8 cellular contexts compared by ENCODE assay signal in the genomic region with DNA sequence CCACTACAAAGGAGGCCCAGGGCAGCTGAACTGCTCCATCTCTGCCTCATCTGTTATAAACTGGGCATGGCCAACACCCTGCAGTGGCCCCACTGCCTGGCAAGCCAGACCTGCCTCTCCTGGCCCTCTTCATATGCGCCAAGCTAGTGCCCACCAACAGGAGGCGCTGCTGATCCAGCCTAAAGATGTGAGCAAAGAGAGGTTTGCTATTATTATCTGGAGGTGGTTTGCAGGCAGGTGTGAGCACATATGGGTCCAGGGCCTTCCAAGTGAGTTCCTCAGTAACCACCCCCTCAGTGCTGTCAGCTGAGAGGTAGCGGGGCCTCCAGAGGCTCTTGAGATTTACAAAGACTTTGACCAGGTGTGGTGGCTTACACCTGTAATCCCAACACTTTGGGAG.
DNase-seq lines count a peak whose midpoint lies in the region; ATAC-seq and TF ChIP-seq lines count a peak whose summit lies in the region.
"Had no signal": no experiment of that assay in that cellular context is flagged by ENCODE, and none has a peak within 500 bp of the region (broad histone marks: within the 10 kb centered on the region; RNA-seq: fewer than 3 reads in every experiment).

No MANE protein-coding gene starts in this region.

- no peaks in the 10 kb centered on the region for H3K9me3 ChIP-seq in H9 (ENCODE audit: control insufficient read depth, low read depth, low read length)
- H3K9me3 ChIP-seq in mammary epithelial cell (replicated peaks; ENCODE audit: insufficient read depth, low read length): no peaks in the 10 kb centered on the region
- no peaks in the 10 kb centered on the region for H3K9me3 ChIP-seq in psoas muscle

- no peak overlapping the region for H3K4ac ChIP-seq in H9 (ENCODE audit: low read depth, low read length)

- H3K4me2 ChIP-seq in H9 (ENCODE audit: insufficient read depth, insufficient read length, low read length) (no peak overlapping the region), mammary epithelial cell (ENCODE audit: insufficient read depth, low read depth, low read length) (no peak overlapping the region)

- H3K56ac ChIP-seq in H9 (ENCODE audit: insufficient read length, low read depth, low read length): no peak overlapping the region

- H3K4me3 ChIP-seq in mammary epithelial cell (replicated peaks in 1 of 3; ENCODE audit: insufficient read depth in 1 of 3, low read depth in 2 of 3, low read length in 3 of 3) (no peak overlapping the region), psoas muscle (no peak overlapping the region)

- peaks cover 1% of the 10 kb centered on the region; the same call in 1 of the 2 replicates for H3K27me3 Mint-ChIP-seq in H9 (ENCODE audit: low read depth)

- H3K4me3 Mint-ChIP-seq in H9: no peak overlapping the region

- H3K27ac Mint-ChIP-seq in H9: no peak overlapping the region

- no peak overlapping the region for H2BK20ac ChIP-seq in H9 (ENCODE audit: low read depth, low read length, poor library complexity, severe bottlenecking)

- intact Hi-C loops in mammary epithelial cell (cut with micrococcal nuclease) (no loop called here), psoas muscle (cut with DNase I) (loop anchor here in 1 of 2 donors (10.0 kb wide), 1 partner anchor 109 kb away; no protein-coding TSS in a partner anchor)

- in situ Hi-C loops in mammary epithelial cell (cut with MboI; ENCODE audit: low sequenced_read_pairs in 2 of 2): no loop called here

- no peak overlapping the region for H3K23ac ChIP-seq in H9 (ENCODE audit: insufficient read length, low read depth, low read length)

- H3K4me1 Mint-ChIP-seq in H9: peaks cover 15 to 16% of the 10 kb centered on the region in 2 experiments

- no peak overlapping the region for H4K5ac ChIP-seq in H9 (ENCODE audit: insufficient read length, low read depth, low read length)

- no peak overlapping the region for H3K18ac ChIP-seq in H9 (ENCODE audit: insufficient read length, low read depth, low read length)

- WGBS in H9 (ENCODE audit: extremely low coverage, insufficient read length, low lambda C conversion rate): no CpG with 5 or more reads among the region's 3 CpGs
- 92% methylated on average over 3 of the region's 3 CpGs for WGBS in mammary epithelial cell (ENCODE audit: low coverage, missing lambda C conversion rate)
- WGBS in psoas muscle, 3 donors: 92 to 98% (median 97%) methylated on average over 3 of the region's 3 CpGs

- H4K91ac ChIP-seq in H9 (ENCODE audit: insufficient read length, low read depth, low read length): no peak overlapping the region

- no peak overlapping the region for H2BK12ac ChIP-seq in H9 (ENCODE audit: insufficient read length, low read depth, low read length)

- H3K9me3 Mint-ChIP-seq in H9: no peaks in the 10 kb centered on the region; a peak in 1 of 5 replicates

- H2AK5ac ChIP-seq in H9 (ENCODE audit: insufficient read length, low read length): no peak overlapping the region

- H4K20me1 ChIP-seq in H9 (ENCODE audit: control insufficient read depth, insufficient read depth, insufficient read length) (no peaks in the 10 kb centered on the region), mammary epithelial cell (ENCODE audit: insufficient read depth, low read length) (no peaks in the 10 kb centered on the region)

- H2BK120ac ChIP-seq in H9 (ENCODE audit: low read depth, low read length, poor library complexity, severe bottlenecking): no peak overlapping the region

- H2BK15ac ChIP-seq in H9 (ENCODE audit: low read depth, low read length): no peak overlapping the region

- no TSS peak for BruUV-seq in mammary epithelial cell (replicated peaks; lab: Mats Ljungman, UMichigan)

- H3K36me3 ChIP-seq in mammary epithelial cell (ENCODE audit: insufficient read depth, low read length): no peaks in the 10 kb centered on the region
- no peaks in the 10 kb centered on the region for H3K36me3 ChIP-seq in psoas muscle (ENCODE audit: insufficient read depth in 1 of 2, low read depth in 1 of 2)

- no peak overlapping the region for H3T11ph ChIP-seq in H9 (ENCODE audit: low read length)

- H3K23me2 ChIP-seq in H9 (ENCODE audit: insufficient read length, low read depth, low read length, poor library complexity, severe bottlenecking): no peaks in the 10 kb centered on the region

- no peak overlapping the region for H3K9ac ChIP-seq in H9 (ENCODE audit: extremely low read depth, insufficient read length, low read length)
- H3K9ac ChIP-seq in mammary epithelial cell (ENCODE audit: insufficient read depth, low read length): no peak overlapping the region

- H3K4me1 ChIP-seq in H9 (ENCODE audit: insufficient read depth, low read length): no peaks in the 10 kb centered on the region
- peaks cover 6% of the 10 kb centered on the region for H3K4me1 ChIP-seq in mammary epithelial cell (ENCODE audit: insufficient read depth, low read length)
- H3K4me1 ChIP-seq in psoas muscle: peaks cover 4% of the 10 kb centered on the region

- dilution Hi-C loops in mammary epithelial cell (cut with HindIII; ENCODE audit: low sequenced_read_pairs): no loop called here

- no peaks in the 10 kb centered on the region for H3K79me2 ChIP-seq in H9 (ENCODE audit: insufficient read depth, low read length)
- H3K79me2 ChIP-seq in mammary epithelial cell (ENCODE audit: insufficient read depth, low read length): no peaks in the 10 kb centered on the region

- no peak overlapping the region for H2AFZ ChIP-seq in H9 (ENCODE audit: low read length)
- no peak overlapping the region for H2AFZ ChIP-seq in mammary epithelial cell (ENCODE audit: low read depth, low read length)

- H3K27ac ChIP-seq in H9 (ENCODE audit: insufficient read length, low read depth, low read length): no peak overlapping the region
- no peak overlapping the region for H3K27ac ChIP-seq in mammary epithelial cell (ENCODE audit: insufficient read depth, low read depth, low read length)
- no peak overlapping the region for H3K27ac ChIP-seq in psoas muscle
- H3K27ac ChIP-seq: VCaP had no signal

- TF ChIP-seq CTCF in H9 (conservative IDR thresholded peaks at IDR 0.05) (peak; percentile 85), mammary epithelial cell (conservative IDR thresholded peaks at IDR 0.05 in 1 of 2, IDR thresholded peaks at IDR 0.05 in 1 of 2; ENCODE audit: extremely low read depth in 1 of 2, insufficient read depth in 1 of 2, low read depth in 1 of 2, low read length in 2 of 2) (peak; percentile 39 to 43), psoas muscle (IDR thresholded peaks at IDR 0.05) (peak; percentile 22)

- DNase-seq in H9: peak; percentile 72
- DNase-seq in UCSD-AML1 (lab: John Stamatoyannopoulos, UW; ENCODE audit: unreplicated experiment): peak; percentile 48
- no peak for DNase-seq in mammary epithelial cell
- DNase-seq in psoas muscle: no peak
- DNase-seq in cortex of kidney (lab: John Stamatoyannopoulos, UW): no peak
- no peak for DNase-seq in NCI-H345 treated with DMSO at 0.1 percent for 48 hours (lab: John Stamatoyannopoulos, UW; ENCODE audit: unreplicated experiment)

- H3K79me1 ChIP-seq in H9 (ENCODE audit: insufficient read depth, low read depth, low read length, poor library complexity, severe bottlenecking): no peaks in the 10 kb centered on the region

- ATAC-seq in psoas muscle (no peak), HG02763 (IDR thresholded peaks at IDR 0.05; ENCODE audit: unreplicated experiment) (no peak)

- no peaks in the 10 kb centered on the region; a peak in 1 of 7 replicates for H3K36me3 Mint-ChIP-seq in H9 (ENCODE audit: insufficient read depth in 1 of 3, low read depth in 3 of 3)

- H3K27me3 ChIP-seq in H9 (ENCODE audit: insufficient read depth, low read length) (no peaks in the 10 kb centered on the region), mammary epithelial cell (ENCODE audit: insufficient read depth, low read length) (no peaks in the 10 kb centered on the region), psoas muscle (ENCODE audit: insufficient read depth in 3 of 3, low read length in 2 of 3) (no peaks in the 10 kb centered on the region)

- no peak overlapping the region for H3K14ac ChIP-seq in H9 (ENCODE audit: insufficient read depth, low read length)

- H4K8ac ChIP-seq in H9 (replicated peaks; ENCODE audit: insufficient read length, low read depth, low read length): no peak overlapping the region

- CTCF ChIA-PET in mammary epithelial cell (lab: Charles Lee; ENCODE audit: low non-redundant PET): no interaction called here

- no peak overlapping the region for H2BK5ac ChIP-seq in H9 (ENCODE audit: insufficient read length, low read length)

Comparison
In these comparisons a context has a peak if more than half of its experiments do, and no peak if none do; other contexts are left out.
1. DNase-seq: peak in H9 (single experiment) and UCSD-AML1 (single experiment); none in mammary epithelial cell (single experiment), psoas muscle (0 of 2), cortex of kidney (single experiment) and NCI-H345 treated with DMSO at 0.1 percent for 48 hours (single experiment).
2. CTCF ChIP-seq: peak in every context shown above with its lines; median percentile 85 in H9; 41 in mammary epithelial cell; 22 in psoas muscle.